ENCODE assay signal across 1 cellular context in genomic region chr20:62111148-62111547, GRCh38.
A peak's percentile ranks its signal among the peaks of the same experiment; 100 is the strongest.
TF ChIP-seq lines count a peak whose summit lies in the region.

No MANE protein-coding gene starts in this region.

TF ChIP-seq in HepG2, 621 proteins besides CTCF, POLR2A, EP300 and RAD21:
- TF ChIP-seq ZNF317 (CRISPR knock-in tag; IDR thresholded peaks at IDR 0.05) (0 out of 2 replicates have a peak, but pooled peaks have one; percentile 29), AHR (CRISPR knock-in tag; IDR thresholded peaks at IDR 0.05) (no peak), PRPF4 (IDR thresholded peaks at IDR 0.05; ENCODE audit: low read depth, low read length, poor library complexity, severe bottlenecking) (no peak), SOX13 (IDR thresholded peaks at IDR 0.05) (no peak), SOX13 (CRISPR knock-in tag; conservative IDR thresholded peaks at IDR 0.05 in 1 of 2, IDR thresholded peaks at IDR 0.05 in 1 of 2) (peak in 1 of 2 experiments; percentile 37; a peak in 1 of 4 replicates), ZNF792 (CRISPR knock-in tag; IDR thresholded peaks at IDR 0.05) (no peak), ZBTB46 (CRISPR knock-in tag; IDR thresholded peaks at IDR 0.05; ENCODE audit: borderline replicate concordance) (no peak)
